ENCODE assay signal across 23 cellular contexts in the genomic region with DNA sequence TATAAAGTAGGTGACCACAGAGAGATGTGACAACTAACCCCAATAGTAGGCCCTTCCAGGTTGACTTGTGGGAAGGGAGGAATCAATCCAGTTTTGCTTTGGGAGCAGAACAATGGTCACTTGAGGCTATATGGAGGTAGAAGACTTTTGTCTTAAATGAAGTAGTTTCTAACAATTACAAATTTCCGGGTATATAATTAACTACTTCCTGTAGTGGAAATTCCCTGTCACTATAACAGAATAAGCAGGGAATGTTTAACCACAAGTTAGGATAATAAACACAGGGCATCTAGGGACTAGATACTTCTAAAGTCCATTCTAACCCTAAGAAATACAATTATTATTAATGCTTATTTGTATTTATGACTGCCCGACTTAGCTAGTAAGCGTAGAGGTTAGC.
"Had no signal": no experiment of that assay in that cellular context is flagged by ENCODE, and none has a peak within 500 bp of the region (broad histone marks: within the 10 kb centered on the region; RNA-seq: fewer than 3 reads in every experiment).

No MANE protein-coding gene starts in this region.

- H3K4me1 ChIP-seq: esophagus squamous epithelium, gastrocnemius medialis, left lung had no signal

- H3K4me3 ChIP-seq: coronary artery, dorsolateral prefrontal cortex, esophagus squamous epithelium, gastrocnemius medialis, heart right ventricle, left lung, lung, mucosa of descending colon had no signal

- H3K27ac ChIP-seq: coronary artery, dorsolateral prefrontal cortex, esophagus squamous epithelium, gastrocnemius medialis, heart right ventricle, left lung had no signal

- H3K36me3 ChIP-seq: esophagus squamous epithelium, gastrocnemius medialis, heart right ventricle, left lung had no signal

- DNase-seq: dermis blood vessel endothelial cell; dorsolateral prefrontal cortex; effector CD4-positive, alpha-beta T cell; effector memory CD4-positive, alpha-beta T cell; erythroblast; esophagus squamous epithelium; foreskin fibroblast; foreskin melanocyte; gastrocnemius medialis; glutamatergic neuron; head of caudate nucleus; heart right ventricle; hippocampal formation; kidney glomerular epithelial cell; left cardiac atrium; left lung; left ventricle myocardium superior; mammary epithelial cell; mucosa of descending colon; naive B cell had no signal

- H3K9me3 ChIP-seq: esophagus squamous epithelium, gastrocnemius medialis, left lung, mucosa of descending colon had no signal

- ATAC-seq: esophagus mucosa, gastrocnemius medialis, heart right ventricle, left cardiac atrium, left lung, left ventricle myocardium superior, mucosa of descending colon had no signal

- H3K27me3 ChIP-seq: esophagus squamous epithelium, gastrocnemius medialis, heart right ventricle, left lung had no signal
